In the genomic region with DNA sequence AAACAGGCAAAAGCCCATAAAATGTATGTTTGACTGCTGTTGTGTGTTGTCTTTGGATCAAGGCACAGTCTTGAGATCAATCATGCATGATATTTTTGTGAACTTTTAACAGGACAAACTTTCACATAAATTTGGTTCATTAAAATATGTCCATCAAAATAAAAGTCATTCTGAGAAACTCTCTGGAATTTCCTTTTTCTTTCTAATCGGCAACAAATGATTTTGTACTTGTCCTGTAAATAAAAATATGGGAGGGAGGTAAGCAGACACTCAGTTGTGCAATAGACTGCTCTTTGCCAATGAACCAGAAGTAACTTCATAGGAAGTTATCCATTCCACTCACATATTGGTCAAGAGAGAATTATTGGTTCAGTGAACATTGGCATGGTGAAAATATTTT, we compare ENCODE assay signal across 1 cellular context.
TF ChIP-seq lines count a peak whose summit lies in the region.

No MANE protein-coding gene starts in this region.

TF ChIP-seq in SK-N-SH, 30 proteins besides CTCF, POLR2A, EP300 and RAD21:
- TF ChIP-seq FOXM1 (IDR thresholded peaks at IDR 0.05; ENCODE audit: low read depth) (no peak), SIN3A (IDR thresholded peaks at IDR 0.05; ENCODE audit: borderline replicate concordance, low read depth, low read length) (no peak), TCF12 (IDR thresholded peaks at IDR 0.05) (no peak), RCOR1 (IDR thresholded peaks at IDR 0.05; ENCODE audit: low read length) (no peak), MAX (IDR thresholded peaks at IDR 0.05; ENCODE audit: low read depth) (no peak), EZH2phosphoT487 (IDR thresholded peaks at IDR 0.05; ENCODE audit: borderline replicate concordance, low read depth) (no peak), FOSL2 (IDR thresholded peaks at IDR 0.05; ENCODE audit: borderline replicate concordance, low read depth) (no peak), RXRA (IDR thresholded peaks at IDR 0.05; ENCODE audit: borderline replicate concordance, low read depth) (no peak), USF1 (IDR thresholded peaks at IDR 0.05; ENCODE audit: borderline replicate concordance, low read depth) (no peak), TAF1 (IDR thresholded peaks at IDR 0.05; ENCODE audit: borderline replicate concordance, low read depth, low read length) (no peak), GABPA (IDR thresholded peaks at IDR 0.05; ENCODE audit: low read depth) (no peak), RFX5 (IDR thresholded peaks at IDR 0.05; ENCODE audit: low read length) (no peak), MXI1 (IDR thresholded peaks at IDR 0.05; ENCODE audit: low read depth, low read length) (no peak), POLR2AphosphoS5 (IDR thresholded peaks at IDR 0.05; ENCODE audit: low read depth, low read length) (no peak), NRF1 (IDR thresholded peaks at IDR 0.05; ENCODE audit: low read depth, low read length) (no peak)
- TF ChIP-seq, protein P1, sequence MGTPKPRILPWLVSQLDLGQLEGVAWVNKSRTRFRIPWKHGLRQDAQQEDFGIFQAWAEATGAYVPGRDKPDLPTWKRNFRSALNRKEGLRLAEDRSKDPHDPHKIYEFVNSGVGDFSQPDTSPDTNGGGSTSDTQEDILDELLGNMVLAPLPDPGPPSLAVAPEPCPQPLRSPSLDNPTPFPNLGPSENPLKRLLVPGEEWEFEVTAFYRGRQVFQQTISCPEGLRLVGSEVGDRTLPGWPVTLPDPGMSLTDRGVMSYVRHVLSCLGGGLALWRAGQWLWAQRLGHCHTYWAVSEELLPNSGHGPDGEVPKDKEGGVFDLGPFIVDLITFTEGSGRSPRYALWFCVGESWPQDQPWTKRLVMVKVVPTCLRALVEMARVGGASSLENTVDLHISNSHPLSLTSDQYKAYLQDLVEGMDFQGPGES (IDR thresholded peaks at IDR 0.05; ENCODE audit: low read depth, low read length), result no peak
- TF ChIP-seq, protein P2, sequence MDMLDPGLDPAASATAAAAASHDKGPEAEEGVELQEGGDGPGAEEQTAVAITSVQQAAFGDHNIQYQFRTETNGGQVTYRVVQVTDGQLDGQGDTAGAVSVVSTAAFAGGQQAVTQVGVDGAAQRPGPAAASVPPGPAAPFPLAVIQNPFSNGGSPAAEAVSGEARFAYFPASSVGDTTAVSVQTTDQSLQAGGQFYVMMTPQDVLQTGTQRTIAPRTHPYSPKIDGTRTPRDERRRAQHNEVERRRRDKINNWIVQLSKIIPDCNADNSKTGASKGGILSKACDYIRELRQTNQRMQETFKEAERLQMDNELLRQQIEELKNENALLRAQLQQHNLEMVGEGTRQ (IDR thresholded peaks at IDR 0.05; ENCODE audit: borderline replicate concordance, low read depth, low read length), result no peak
